ENCODE assay signal across 1 cellular context in the genomic region with DNA sequence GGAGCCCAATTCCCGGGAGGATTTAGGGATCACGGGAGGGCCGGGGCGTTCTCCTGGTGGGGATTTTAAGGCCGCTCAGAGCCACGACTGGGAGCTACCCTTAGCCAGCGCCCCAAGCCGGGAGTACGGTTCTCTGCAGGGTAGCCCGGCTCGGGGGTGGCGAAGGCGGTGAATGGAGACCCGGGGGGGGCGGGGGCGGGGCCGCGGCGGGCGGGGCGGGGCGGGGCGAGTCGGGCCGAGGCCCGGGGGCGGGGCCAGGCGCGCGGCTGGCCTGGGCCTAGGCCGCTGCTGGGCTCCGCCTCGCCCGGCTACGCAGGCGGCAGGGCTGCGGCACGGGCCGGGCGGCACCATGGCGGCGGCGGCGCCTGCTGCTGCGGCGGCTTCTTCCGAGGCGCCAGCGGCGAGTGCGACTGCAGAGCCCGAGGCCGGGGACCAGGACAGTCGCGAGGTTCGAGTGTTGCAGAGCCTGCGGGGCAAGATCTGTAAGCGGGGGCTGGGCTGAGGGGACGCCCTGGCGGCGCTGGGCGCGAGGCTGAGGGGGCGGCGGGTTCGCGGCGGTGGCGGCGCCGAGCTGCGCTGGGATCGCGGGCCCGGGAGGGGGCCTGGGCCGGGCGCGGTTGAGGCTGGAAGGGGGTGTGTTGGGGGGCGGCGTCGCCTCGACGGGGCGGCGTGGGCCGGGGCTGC.
A peak's percentile ranks its signal among the peaks of the same experiment; 100 is the strongest.
TF ChIP-seq lines count a peak whose summit lies in the region.

A gene with protein sequence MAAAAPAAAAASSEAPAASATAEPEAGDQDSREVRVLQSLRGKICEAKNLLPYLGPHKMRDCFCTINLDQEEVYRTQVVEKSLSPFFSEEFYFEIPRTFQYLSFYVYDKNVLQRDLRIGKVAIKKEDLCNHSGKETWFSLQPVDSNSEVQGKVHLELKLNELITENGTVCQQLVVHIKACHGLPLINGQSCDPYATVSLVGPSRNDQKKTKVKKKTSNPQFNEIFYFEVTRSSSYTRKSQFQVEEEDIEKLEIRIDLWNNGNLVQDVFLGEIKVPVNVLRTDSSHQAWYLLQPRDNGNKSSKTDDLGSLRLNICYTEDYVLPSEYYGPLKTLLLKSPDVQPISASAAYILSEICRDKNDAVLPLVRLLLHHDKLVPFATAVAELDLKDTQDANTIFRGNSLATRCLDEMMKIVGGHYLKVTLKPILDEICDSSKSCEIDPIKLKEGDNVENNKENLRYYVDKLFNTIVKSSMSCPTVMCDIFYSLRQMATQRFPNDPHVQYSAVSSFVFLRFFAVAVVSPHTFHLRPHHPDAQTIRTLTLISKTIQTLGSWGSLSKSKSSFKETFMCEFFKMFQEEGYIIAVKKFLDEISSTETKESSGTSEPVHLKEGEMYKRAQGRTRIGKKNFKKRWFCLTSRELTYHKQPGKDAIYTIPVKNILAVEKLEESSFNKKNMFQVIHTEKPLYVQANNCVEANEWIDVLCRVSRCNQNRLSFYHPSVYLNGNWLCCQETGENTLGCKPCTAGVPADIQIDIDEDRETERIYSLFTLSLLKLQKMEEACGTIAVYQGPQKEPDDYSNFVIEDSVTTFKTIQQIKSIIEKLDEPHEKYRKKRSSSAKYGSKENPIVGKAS (plus strand): TSS at position 293 of the 684 bp plus-strand sequence. CDS start 57 bp downstream, at position 350.

TF ChIP-seq in GM12878, 131 proteins besides CTCF, POLR2A, EP300 and RAD21 (continued from another document):
- TF ChIP-seq CUX1 (IDR thresholded peaks at IDR 0.05; ENCODE audit: insufficient replicate concordance, low read depth, low read length) (no peak), RELA (IDR thresholded peaks at IDR 0.05; ENCODE audit: borderline replicate concordance, partially characterized antibody) (peak; percentile 39)
